27 cellular contexts compared by ENCODE assay signal in the genomic region with DNA sequence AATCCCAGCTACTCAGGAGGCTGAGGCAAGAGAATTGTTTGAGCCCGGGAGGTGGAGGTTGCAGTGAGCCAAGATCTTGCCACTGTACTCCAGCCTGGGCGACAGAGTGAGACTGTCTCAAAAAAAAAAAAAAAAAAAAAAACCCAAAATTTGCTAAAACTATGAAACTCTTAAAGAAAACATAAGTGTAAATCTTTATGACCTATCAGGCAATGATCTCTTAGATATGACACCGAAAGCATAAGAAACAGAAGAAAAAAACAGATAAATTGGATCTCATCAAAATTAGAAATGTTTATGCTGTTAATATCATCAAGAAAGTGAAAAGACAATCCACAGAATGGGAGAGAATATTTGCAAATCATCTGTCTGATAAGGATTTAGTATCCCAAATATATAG. TPM values are rescaled to one million over a fixed set of nuclear protein-coding genes. Genes with fewer than 3 reads are reported as not detected.
"Had no signal": no experiment of that assay in that cellular context is flagged by ENCODE, and none has a peak within 500 bp of the region (broad histone marks: within the 10 kb centered on the region; RNA-seq: fewer than 3 reads in every experiment).

No MANE protein-coding gene starts in this region.

- H3K9me3 ChIP-seq: esophagus muscularis mucosa, gastroesophageal sphincter, heart left ventricle, left lung, prostate gland, tibial artery, upper lobe of left lung, uterus had no signal

- FAIRE-seq: kidney, small intestine had no signal

- H3K27ac ChIP-seq: coronary artery, esophagus muscularis mucosa, foreskin keratinocyte, gastroesophageal sphincter, heart left ventricle, hepatocyte, prostate gland, tibial artery, uterus had no signal

- H3K4me1 ChIP-seq: foreskin keratinocyte, prostate gland had no signal

- H3K4me2 ChIP-seq: hepatocyte had no signal

- DNase-seq: dermis blood vessel endothelial cell; effector memory CD4-positive, alpha-beta T cell; foreskin keratinocyte; heart left ventricle; kidney; left lung; naive thymus-derived CD8-positive, alpha-beta T cell; nephron progenitor cell; nucleus accumbens; right cardiac atrium; small intestine; stimulated activated CD4-positive, alpha-beta T cell treated with anti-CD3 and anti-CD28 coated beads, Interleukin-15, amount 100 ng/mL, for 24 hours; stimulated activated CD4-positive, alpha-beta T cell treated with anti-CD3 and anti-CD28 coated beads, Interleukin-2, amount 100 ng/mL, for 48 hours; stimulated activated CD8-positive, alpha-beta memory T cell treated with anti-CD3 and anti-CD28 coated beads, Interleukin-4, amount 100 ng/mL, for 48 hours; stimulated activated naive CD4-positive, alpha-beta T cell; stimulated activated naive CD8-positive, alpha-beta T cell treated with anti-CD3 and anti-CD28 coated beads, Interleukin-15, amount 100 ng/mL, for 72 hours; tibial artery; uterus had no signal

- H3K36me3 ChIP-seq: esophagus muscularis mucosa, gastroesophageal sphincter, heart left ventricle, left lung, prostate gland, tibial artery, upper lobe of left lung, uterus had no signal

- H3K79me2 ChIP-seq: hepatocyte had no signal

- H3K27me3 ChIP-seq: foreskin keratinocyte had no signal

- H2AFZ ChIP-seq: hepatocyte had no signal

- H3K4me3 ChIP-seq: coronary artery, esophagus muscularis mucosa, gastroesophageal sphincter, heart left ventricle, hepatocyte, left lung, prostate gland, tibial artery, upper lobe of left lung, uterus had no signal

- ATAC-seq: foreskin keratinocyte; gastroesophageal sphincter; heart left ventricle; left lung; naive thymus-derived CD8-positive, alpha-beta T cell; right cardiac atrium; stimulated activated naive CD8-positive, alpha-beta T cell treated with anti-CD3 and anti-CD28 coated beads, Interleukin-15, amount 100 ng/mL, for 72 hours had no signal

RNA-seq across cellular contexts. Expression of gene GRAMD2A, which starts 15.3 kb away (rescaled TPM):
- total RNA-seq: mesenteric fat pad; myocyte; naive thymus-derived CD8-positive, alpha-beta T cell; osteocyte had no signal
- polyA plus RNA-seq: naive thymus-derived CD8-positive, alpha-beta T cell had no signal
